20 cellular contexts compared by ENCODE assay signal in the genomic region with DNA sequence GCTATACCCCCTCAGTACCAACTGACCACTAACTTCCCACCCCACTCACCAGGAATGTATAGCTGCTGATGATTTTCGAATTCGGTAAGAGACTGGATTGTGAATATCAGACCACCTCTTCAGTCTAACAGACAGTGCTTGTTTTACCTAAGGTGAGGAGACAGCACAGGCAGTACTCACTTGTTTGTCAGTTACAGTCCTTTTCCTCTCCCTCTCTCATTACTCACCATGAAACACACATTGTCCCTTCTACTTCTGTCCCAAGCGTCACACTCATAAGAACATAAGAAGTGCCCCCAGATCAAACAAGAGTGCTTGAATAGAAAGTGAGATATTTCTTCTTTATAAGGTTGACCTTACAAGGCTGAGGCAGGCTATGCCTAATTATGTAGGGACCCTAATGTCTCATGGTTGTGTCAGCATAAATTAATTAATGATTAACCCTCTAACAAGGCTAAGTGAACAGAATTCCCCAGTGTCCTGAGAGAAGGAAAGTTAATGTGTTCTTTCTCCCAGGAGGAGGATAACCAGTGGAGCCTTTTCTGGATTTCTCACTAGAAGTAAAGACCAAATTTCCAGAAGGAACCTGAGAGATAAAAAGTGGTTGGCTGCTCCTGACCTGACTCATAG. TPM values are rescaled to one million over a fixed set of nuclear protein-coding genes. Genes with fewer than 3 reads are reported as not detected.
DNase-seq lines count a peak whose midpoint lies in the region; ATAC-seq, FAIRE-seq and TF ChIP-seq lines count a peak whose summit lies in the region.
"Had no signal": no experiment of that assay in that cellular context is flagged by ENCODE, and none has a peak within 500 bp of the region (broad histone marks: within the 10 kb centered on the region; RNA-seq: fewer than 3 reads in every experiment).

No MANE protein-coding gene starts in this region.

- intact Hi-C loops in kidney (cut with DNase I), result no loop called here
- intact Hi-C loops in left lung (cut with DNase I), result no loop called here
- intact Hi-C loops in left ventricle myocardium superior (cut with micrococcal nuclease), result no loop called here

- H3K36me3 ChIP-seq in kidney (ENCODE audit: control insufficient read depth in 1 of 2, insufficient read depth in 2 of 2, low read length in 2 of 2), result no peaks in the 10 kb centered on the region
- H3K36me3 ChIP-seq in left lung, result no peaks in the 10 kb centered on the region
- H3K36me3 ChIP-seq: BLaER1 treated with 17β-estradiol and CSF1 and Interleukin-3, amounts not matched to agents 10 nM and 100 nM had no signal

- H3K27me3 ChIP-seq in left lung, result no peaks in the 10 kb centered on the region
- H3K27me3 ChIP-seq: BLaER1 treated with 17β-estradiol and CSF1 and Interleukin-3, amounts not matched to agents 10 nM and 100 nM had no signal

- H3K9me3 ChIP-seq in kidney (ENCODE audit: control insufficient read depth in 1 of 2, low read length in 2 of 2) (no peaks in the 10 kb centered on the region), left lung (no peaks in the 10 kb centered on the region)

- POLR2A ChIA-PET in HEK293T (lab: Yijun Ruan, JAX), result no interaction called here

- CTCF ChIA-PET in HEK293T (lab: Yijun Ruan, JAX), result interaction anchor here (1.7 kb wide), 1 partner anchor 149 kb away, joined by 4 read pairs; no protein-coding TSS in a partner anchor

- peak; percentile 91 for FAIRE-seq in RCC 7860 (lab: Jason Lieb, UNC)
- FAIRE-seq in kidney (lab: Jason Lieb, UNC), result peak; percentile 95
- FAIRE-seq: G401.6, GM12891 had no signal

- ATAC-seq in left lung (peak; percentile 31), left ventricle myocardium superior (no peak), GM18870 (IDR thresholded peaks at IDR 0.05; ENCODE audit: unreplicated experiment) (no peak)
- ATAC-seq: GM23338 had no signal

- no peak overlapping the region for H3K9ac ChIP-seq in kidney (ENCODE audit: low read length in 2 of 2)
- H3K9ac ChIP-seq: BLaER1 treated with 17β-estradiol and CSF1 and Interleukin-3, amounts not matched to agents 10 nM and 100 nM had no signal

- TF ChIP-seq CTCF in kidney (IDR thresholded peaks at IDR 0.05; ENCODE audit: borderline replicate concordance, extremely low read depth, insufficient read depth), result no peak
- TF ChIP-seq CTCF in left lung (IDR thresholded peaks at IDR 0.05), result no peak

- DNase-seq in RCC 7860 (ENCODE audit: low spot score), result peak; percentile 30
- no peak for DNase-seq in kidney
- DNase-seq in left lung, result no peak
- no peak for DNase-seq in HEK293T (ENCODE audit: extremely low spot score)
- no peak for DNase-seq in left ventricle myocardium superior
- DNase-seq in NCI-H524 (lab: John Stamatoyannopoulos, UW), result no peak
- DNase-seq: AML-193; Calu3; CD4-positive, CD25-positive, alpha-beta regulatory T cell; DMS 273 treated with DMSO at 0.1 percent for 48 hours; DMS79 treated with DMSO at 0.1 percent for 48 hours; EL; H7; KG1 had no signal

- H3K4me3 ChIP-seq in kidney (ENCODE audit: low read length in 2 of 2) (no peak overlapping the region), left lung (no peak overlapping the region)
- H3K4me3 ChIP-seq: BLaER1 treated with 17β-estradiol and CSF1 and Interleukin-3, amounts not matched to agents 10 nM and 100 nM; GM23338 had no signal

- H3K4me1 ChIP-seq in kidney (ENCODE audit: control insufficient read depth in 1 of 2, insufficient read depth in 1 of 2, low read depth in 1 of 2, low read length in 2 of 2) (no peaks in the 10 kb centered on the region), left lung (no peaks in the 10 kb centered on the region)
- H3K4me1 ChIP-seq: BLaER1 treated with 17β-estradiol and CSF1 and Interleukin-3, amounts not matched to agents 10 nM and 100 nM had no signal

- H3K27ac ChIP-seq in kidney (ENCODE audit: low read depth in 2 of 2, low read length in 2 of 2), result peak overlapping the region in 1 of 2 donors; percentile 3
- H3K27ac ChIP-seq in left lung, result no peak overlapping the region
- H3K27ac ChIP-seq: BLaER1 treated with 17β-estradiol and CSF1 and Interleukin-3, amounts not matched to agents 10 nM and 100 nM had no signal

TF ChIP-seq in HEK293T, 16 proteins besides CTCF, POLR2A, EP300 and RAD21:
- TF ChIP-seq L3MBTL2 (conservative IDR thresholded peaks at IDR 0.05) (no peak), FOXK2 (IDR thresholded peaks at IDR 0.05) (no peak), ARNT (IDR thresholded peaks at IDR 0.05) (no peak)

RNA-seq across cellular contexts. Expression of gene ZCCHC12, which starts 32.2 kb away (rescaled TPM):
- total RNA-seq in kidney (not detected), left lung (under 1 TPM in 1 of 2 donors, not detected in 1; 0.55 TPM), left ventricle myocardium superior (not detected)
- not detected for polyA plus RNA-seq in kidney (ENCODE audit: insufficient read depth, low read depth, low replicate concordance)
- total RNA-seq: Calu3 had no signal
- polyA plus RNA-seq: IgD-negative memory B cell had no signal
